In the genomic region with DNA sequence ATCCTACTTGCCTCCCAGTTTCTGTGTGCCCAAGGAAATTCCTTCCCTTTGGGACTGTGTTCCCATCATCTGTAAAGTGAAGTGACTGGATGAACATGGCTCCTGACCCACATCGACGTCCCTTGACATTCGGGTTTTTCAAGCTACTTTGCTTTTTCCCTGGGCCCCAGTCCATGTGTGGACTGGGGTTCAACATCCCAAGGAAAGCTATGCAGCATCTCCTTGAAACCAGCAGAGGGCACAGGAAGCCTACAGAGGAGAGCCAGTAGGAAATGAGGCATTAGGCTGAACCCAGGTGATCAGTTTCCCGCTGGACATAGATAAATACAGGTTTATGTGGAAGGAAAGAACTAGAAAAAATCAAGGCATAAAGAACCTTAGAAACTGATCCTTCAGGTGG, we compare ENCODE assay signal across 12 cellular contexts.
A peak's percentile ranks its signal among the peaks of the same experiment; 100 is the strongest.
DNase-seq lines count a peak whose midpoint lies in the region; ATAC-seq and TF ChIP-seq lines count a peak whose summit lies in the region.
"Had no signal": no experiment of that assay in that cellular context is flagged by ENCODE, and none has a peak within 500 bp of the region (broad histone marks: within the 10 kb centered on the region; RNA-seq: fewer than 3 reads in every experiment).

No MANE protein-coding gene starts in this region.

- no peaks in the 10 kb centered on the region for H3K9me2 ChIP-seq in GM23248 (ENCODE audit: insufficient read depth)

- TF ChIP-seq CTCF in fibroblast of the aortic adventitia (IDR thresholded peaks at IDR 0.05; ENCODE audit: insufficient read depth, low read length) (peak; percentile 17), uterus (IDR thresholded peaks at IDR 0.05) (peak in 1 of 4 experiments; percentile 14), CD14-positive monocyte (IDR thresholded peaks at IDR 0.05) (no peak)

- no peak for TF ChIP-seq POLR2A in uterus (IDR thresholded peaks at IDR 0.05)

- no peak overlapping the region for H3K4me3 ChIP-seq in GM23248
- no peak overlapping the region for H3K4me3 ChIP-seq in fibroblast of the aortic adventitia (ENCODE audit: low read depth, low read length)
- no peak overlapping the region for H3K4me3 ChIP-seq in uterus

- in situ Hi-C loops in GM23248 (cut with MboI), result no loop called here

- no peak overlapping the region for H3K27ac Mint-ChIP-seq in activated CD4-positive, alpha-beta T cell treated with anti-CD3 and anti-CD28 coated beads for 36 hours
- no peak overlapping the region for H3K27ac Mint-ChIP-seq in CD14-positive monocyte
- H3K27ac Mint-ChIP-seq: activated naive CD4-positive, alpha-beta T cell treated with anti-CD3 and anti-CD28 coated beads, Interleukin-2, amount 50 U/mL, for 72 hours had no signal

- POLR2A ChIA-PET in activated CD4-positive, alpha-beta T cell treated with anti-CD3 and anti-CD28 coated beads for 36 hours (lab: Charles Lee), result no interaction called here

- H3K4me1 Mint-ChIP-seq in activated CD4-positive, alpha-beta T cell treated with anti-CD3 and anti-CD28 coated beads for 36 hours, result no peaks in the 10 kb centered on the region
- H3K4me1 Mint-ChIP-seq in CD14-positive monocyte, result no peaks in the 10 kb centered on the region

- H3K9me3 ChIP-seq in GM23248 (ENCODE audit: low read depth) (no peaks in the 10 kb centered on the region), uterus (no peaks in the 10 kb centered on the region)

- H3K4me2 ChIP-seq in GM23248 (ENCODE audit: unreplicated experiment), result no peak overlapping the region

- H3K27me3 Mint-ChIP-seq in activated CD4-positive, alpha-beta T cell treated with anti-CD3 and anti-CD28 coated beads for 36 hours, result no peaks in the 10 kb centered on the region
- H3K27me3 Mint-ChIP-seq in CD14-positive monocyte (ENCODE audit: low read depth in 3 of 3), result peaks cover 0 to 2% (median 0%) of the 10 kb centered on the region in 3 donors

- no peak overlapping the region for H3K9ac ChIP-seq in GM23248

- H3K36me3 Mint-ChIP-seq in activated CD4-positive, alpha-beta T cell treated with anti-CD3 and anti-CD28 coated beads for 36 hours (ENCODE audit: low read depth), result no peaks in the 10 kb centered on the region
- H3K36me3 Mint-ChIP-seq in CD14-positive monocyte, result no peaks in the 10 kb centered on the region

- H3K9me3 Mint-ChIP-seq in activated CD4-positive, alpha-beta T cell treated with anti-CD3 and anti-CD28 coated beads for 36 hours (ENCODE audit: low read depth), result peaks cover 1% of the 10 kb centered on the region
- H3K9me3 Mint-ChIP-seq in CD14-positive monocyte, result peaks cover 2 to 18% (median 8%) of the 10 kb centered on the region in 7 donors

- H3K4me1 ChIP-seq in GM23248 (ENCODE audit: insufficient read depth), result no peaks in the 10 kb centered on the region
- H3K4me1 ChIP-seq in uterus, result no peaks in the 10 kb centered on the region

- H3K4me3 Mint-ChIP-seq in activated CD4-positive, alpha-beta T cell treated with anti-CD3 and anti-CD28 coated beads for 36 hours, result no peak overlapping the region
- H3K4me3 Mint-ChIP-seq in CD14-positive monocyte, result no peak overlapping the region

- no peak for ATAC-seq in activated CD4-positive, alpha-beta T cell treated with anti-CD3 and anti-CD28 coated beads for 36 hours
- no peak for ATAC-seq in GM18511 (IDR thresholded peaks at IDR 0.05; ENCODE audit: unreplicated experiment)
- ATAC-seq: activated naive CD4-positive, alpha-beta T cell treated with anti-CD3 and anti-CD28 coated beads, Interleukin-2, amount 50 U/mL, for 72 hours had no signal

- no peaks in the 10 kb centered on the region for H3F3A ChIP-seq in GM23248 (ENCODE audit: insufficient read depth)

- DNase-seq in AG08395 (ENCODE audit: low spot score) (peak; percentile 20), GM23248 (peak; percentile 58), RKO (ENCODE audit: low spot score) (peak; percentile 25), fibroblast of the aortic adventitia (ENCODE audit: low read depth) (no peak), uterus (no peak), CD14-positive monocyte (ENCODE audit: low spot score) (no peak)
- DNase-seq in activated CD4-positive, alpha-beta T cell treated with anti-CD3 and anti-CD28 coated beads for 36 hours, result no peak
- DNase-seq: activated CD4-positive, alpha-beta T cell treated with anti-CD3 and anti-CD28 coated beads for 1 hour; NK-92 treated with Interleukin-12 subunit alpha and Interleukin-12 subunit beta, amount 100 ng/mL, for 24 hours had no signal

- H2AFZ ChIP-seq in GM23248, result peak overlapping the region; percentile 53

- no peak overlapping the region for H3K27ac ChIP-seq in GM23248
- no peak overlapping the region for H3K27ac ChIP-seq in uterus
- H3K27ac ChIP-seq: epithelial cell of prostate had no signal

- no peaks in the 10 kb centered on the region for H3K36me3 ChIP-seq in GM23248 (ENCODE audit: low read depth)
- no peaks in the 10 kb centered on the region for H3K36me3 ChIP-seq in uterus

- H4K20me1 ChIP-seq in GM23248 (ENCODE audit: insufficient read depth), result no peaks in the 10 kb centered on the region

- 0 to 6% methylated on average over 1 to 4 of the region's 4 CpGs for WGBS in GM23248 (ENCODE audit: low coverage in 1 of 2, low lambda C conversion rate in 2 of 2, missing lambda C conversion rate in 2 of 2), 2 experiments

- CTCF ChIA-PET in activated CD4-positive, alpha-beta T cell treated with anti-CD3 and anti-CD28 coated beads for 36 hours (lab: Charles Lee), result no interaction called here

- H3K27me3 ChIP-seq in GM23248 (replicated peaks; ENCODE audit: insufficient read depth) (no peaks in the 10 kb centered on the region), uterus (no peaks in the 10 kb centered on the region)

- intact Hi-C loops in uterus (cut with DNase I; ENCODE audit: low total_unique reads) (no loop called here), CD14-positive monocyte (cut with micrococcal nuclease) (no loop called here)
- intact Hi-C loops in activated CD4-positive, alpha-beta T cell treated with anti-CD3 and anti-CD28 coated beads for 36 hours (cut with DNase I, micrococcal nuclease), result no loop called here

- no peaks in the 10 kb centered on the region for H3K79me2 ChIP-seq in GM23248 (ENCODE audit: insufficient read depth)

Comparison
In these comparisons a context has a peak if more than half of its experiments do, and no peak if none do; other contexts are left out.
1. DNase-seq: peak in AG08395 (single experiment), GM23248 (single experiment) and RKO (single experiment); none in fibroblast of the aortic adventitia (single experiment), uterus (0 of 2), activated CD4-positive, alpha-beta T cell treated with anti-CD3 and anti-CD28 coated beads for 36 hours (single experiment) and CD14-positive monocyte (single experiment).